ENCODE assay signal across 26 cellular contexts in the genomic region with DNA sequence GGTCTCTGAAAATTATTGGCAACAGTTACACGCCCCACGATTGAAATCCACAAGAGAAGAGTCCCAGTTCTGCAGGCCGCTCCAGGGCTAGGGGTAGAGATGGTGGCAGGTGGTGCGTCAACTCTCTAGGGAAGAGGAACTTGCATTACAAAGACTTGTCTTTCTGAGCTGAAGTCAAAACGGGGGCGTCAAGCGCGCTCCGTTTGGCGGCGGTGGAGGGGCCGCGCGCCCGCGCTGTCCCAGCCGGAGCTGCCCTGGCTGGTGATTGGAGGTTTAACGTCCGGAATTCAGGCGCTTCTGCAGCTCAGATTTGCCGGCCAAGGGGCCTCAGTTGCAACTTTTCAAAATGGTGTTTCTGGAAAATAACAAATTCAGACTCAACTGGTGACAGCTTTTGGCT. TPM values are rescaled to one million over a fixed set of nuclear protein-coding genes. Genes with fewer than 3 reads are reported as not detected.
DNase-seq lines count a peak whose midpoint lies in the region; ATAC-seq and TF ChIP-seq lines count a peak whose summit lies in the region.
"Had no signal": no experiment of that assay in that cellular context is flagged by ENCODE, and none has a peak within 500 bp of the region (broad histone marks: within the 10 kb centered on the region; RNA-seq: fewer than 3 reads in every experiment).

No MANE protein-coding gene starts in this region.

- H3K4me1 Mint-ChIP-seq in glutamatergic neuron (ENCODE audit: low read depth, unreplicated experiment) = peaks cover 20% of the 10 kb centered on the region
- H3K4me1 Mint-ChIP-seq in nephron = peaks cover 40% of the 10 kb centered on the region

- TF ChIP-seq CTCF in glutamatergic neuron (IDR thresholded peaks at IDR 0.05; ENCODE audit: partially characterized antibody, unreplicated experiment) (no peak), nephron (IDR thresholded peaks at IDR 0.05; ENCODE audit: unreplicated experiment in 3 of 3) (no peak), smooth muscle cell (IDR thresholded peaks at IDR 0.05; ENCODE audit: borderline replicate concordance, insufficient read depth, poor library complexity, severe bottlenecking) (no peak), spleen (IDR thresholded peaks at IDR 0.05 in 8 of 11, conservative IDR thresholded peaks at IDR 0.05 in 3 of 11) (no peak)

- TF ChIP-seq POLR2A in spleen (IDR thresholded peaks at IDR 0.05) = no peak

- peaks cover 97% of the 10 kb centered on the region for H3K27me3 ChIP-seq in HUES64 (ENCODE audit: insufficient read depth, low read length)
- H3K27me3 ChIP-seq in smooth muscle cell (ENCODE audit: low read depth) = peaks cover 100% of the 10 kb centered on the region
- peaks cover 0 to 97% (median 65%) of the 10 kb centered on the region in 7 donors for H3K27me3 ChIP-seq in spleen (replicated peaks in 1 of 7)

- H3K9me3 Mint-ChIP-seq in glutamatergic neuron (ENCODE audit: unreplicated experiment) = peaks cover 2% of the 10 kb centered on the region
- peaks cover 4% of the 10 kb centered on the region for H3K9me3 Mint-ChIP-seq in nephron
- H3K9me3 Mint-ChIP-seq: activated CD8-positive, alpha-beta T cell treated with anti-CD3 and anti-CD28 coated beads for 36 hours had no signal

- H3K4me1 ChIP-seq in HUES64 (ENCODE audit: insufficient read depth, low read length) (peaks cover 43% of the 10 kb centered on the region), smooth muscle cell (ENCODE audit: low read depth) (peaks cover 46% of the 10 kb centered on the region), spleen (peaks cover 0 to 24% (median 0%) of the 10 kb centered on the region in 6 donors)
- H3K4me1 ChIP-seq: pancreas had no signal

- peaks cover 5% of the 10 kb centered on the region for H3K36me3 Mint-ChIP-seq in glutamatergic neuron (ENCODE audit: unreplicated experiment)
- H3K36me3 Mint-ChIP-seq in nephron (ENCODE audit: low read depth) = no peaks in the 10 kb centered on the region

- no peak overlapping the region for H3K27ac ChIP-seq in HUES64 (ENCODE audit: low read depth, low read length)
- H3K27ac ChIP-seq in smooth muscle cell (ENCODE audit: low read depth) = no peak overlapping the region
- no peak overlapping the region for H3K27ac ChIP-seq in spleen
- H3K27ac ChIP-seq: C4-2B, coronary artery, pancreas, sigmoid colon had no signal

- no peaks in the 10 kb centered on the region for H3K79me2 ChIP-seq in smooth muscle cell (ENCODE audit: low read depth)

- no peak overlapping the region for H2AFZ ChIP-seq in smooth muscle cell (ENCODE audit: low read depth)

- no peaks in the 10 kb centered on the region for H4K20me1 ChIP-seq in smooth muscle cell (ENCODE audit: low read depth)

- DNase-seq in glutamatergic neuron (peak; percentile 44), smooth muscle cell (lab: John Stamatoyannopoulos, UW; ENCODE audit: unreplicated experiment) (no peak), NCI-H69 (lab: John Stamatoyannopoulos, UW) (no peak), spleen (no peak)
- DNase-seq: activated CD4-positive, CD25-positive, alpha-beta regulatory T cell treated with anti-CD3 and anti-CD28 coated beads, Interleukin-2, amount 50 U/mL, for 72 hours; activated CD8-positive, alpha-beta T cell treated with anti-CD3 and anti-CD28 coated beads for 36 hours; activated gamma-delta T cell treated with Interleukin-2 at 50 U/mL for 16 hours; NCI-H1092 treated with DMSO at 0.1 percent for 48 hours; NCI-H2081; OCI-M1; Right ventricle myocardium superior; T-helper 9 cell had no signal

- H3K9ac ChIP-seq in HUES64 (ENCODE audit: low read depth, low read length) (no peak overlapping the region), smooth muscle cell (ENCODE audit: low read depth) (no peak overlapping the region)

- H3K4me3 Mint-ChIP-seq in glutamatergic neuron (ENCODE audit: unreplicated experiment) (peak overlapping the region; percentile 86), nephron (peak overlapping the region; percentile 57 to 68 (median 67))
- H3K4me3 Mint-ChIP-seq: activated CD8-positive, alpha-beta T cell treated with anti-CD3 and anti-CD28 coated beads for 36 hours had no signal

- no peaks in the 10 kb centered on the region for H3F3A ChIP-seq in smooth muscle cell (ENCODE audit: low read depth)

- H3K36me3 ChIP-seq in HUES64 (ENCODE audit: insufficient read depth, low read length) = no peaks in the 10 kb centered on the region
- H3K36me3 ChIP-seq in smooth muscle cell (ENCODE audit: low read depth) = no peaks in the 10 kb centered on the region
- no peaks in the 10 kb centered on the region for H3K36me3 ChIP-seq in spleen
- H3K36me3 ChIP-seq: pancreas, sigmoid colon had no signal

- ATAC-seq in GM18909 (IDR thresholded peaks at IDR 0.05; ENCODE audit: poor library complexity, unreplicated experiment) = no peak
- ATAC-seq: activated CD8-positive, alpha-beta T cell treated with anti-CD3 and anti-CD28 coated beads for 36 hours; pancreas had no signal

- peaks cover 20% of the 10 kb centered on the region for H3K27me3 Mint-ChIP-seq in glutamatergic neuron (ENCODE audit: unreplicated experiment)
- peaks cover 97% of the 10 kb centered on the region for H3K27me3 Mint-ChIP-seq in nephron (ENCODE audit: low read depth)

- H3K4me2 ChIP-seq in smooth muscle cell = peak overlapping the region; percentile 17

- H3K4me3 ChIP-seq in HUES64 (ENCODE audit: low read length) (peak overlapping the region; percentile 47), smooth muscle cell (no peak overlapping the region), spleen (no peak overlapping the region)
- H3K4me3 ChIP-seq: coronary artery, lung, pancreas, sigmoid colon had no signal

- intact Hi-C loops in spleen (cut with DNase I; ENCODE audit: low total_unique reads) = no loop called here

- H3K27ac Mint-ChIP-seq in glutamatergic neuron (ENCODE audit: unreplicated experiment) (no peak overlapping the region), nephron (no peak overlapping the region)
- H3K27ac Mint-ChIP-seq: activated CD8-positive, alpha-beta T cell treated with anti-CD3 and anti-CD28 coated beads for 36 hours had no signal

- H3K9me3 ChIP-seq in HUES64 (ENCODE audit: insufficient read depth, low read depth, low read length) (no peaks in the 10 kb centered on the region), smooth muscle cell (replicated peaks; ENCODE audit: low read depth) (no peaks in the 10 kb centered on the region), spleen (peaks cover 0 to 4% (median 0%) of the 10 kb centered on the region in 8 donors)
- H3K9me3 ChIP-seq: pancreas, sigmoid colon had no signal

- WGBS in HUES64 = under 1% methylated on average over 21 of the region's 21 CpGs
- 5% methylated on average over 21 of the region's 21 CpGs for WGBS in smooth muscle cell (ENCODE audit: low lambda C conversion rate)
- WGBS in spleen, 5 donors = 3 to 11% (median 6%) methylated on average over 14 to 21 of the region's 21 CpGs

RNA-seq across cellular contexts. Expression of gene SOX1, which starts 38.9 kb away (rescaled TPM):
- 6.5 TPM for polyA plus RNA-seq in HUES64 (2013, experiment 1 of 2)
- 11.5 TPM for polyA plus RNA-seq in HUES64 (2013, experiment 2 of 2)
- total RNA-seq in glutamatergic neuron (ENCODE audit: unreplicated experiment) (0.76 TPM), smooth muscle cell (not detected in 2 replicates), spleen (not detected)
- polyA plus RNA-seq in smooth muscle cell (not detected in 2 replicates), spleen (not detected)
- total RNA-seq: activated CD8-positive, alpha-beta T cell treated with anti-CD3 and anti-CD28 coated beads for 36 hours; bronchial epithelial cell; kidney; LHCN-M2; pancreas; Right ventricle myocardium superior; subcutaneous adipose tissue; urinary bladder had no signal
- polyA plus RNA-seq: AG04450, lung, pancreas, urinary bladder had no signal
